Comparison of ENCODE assay signal across 9 cellular contexts in the genomic region with DNA sequence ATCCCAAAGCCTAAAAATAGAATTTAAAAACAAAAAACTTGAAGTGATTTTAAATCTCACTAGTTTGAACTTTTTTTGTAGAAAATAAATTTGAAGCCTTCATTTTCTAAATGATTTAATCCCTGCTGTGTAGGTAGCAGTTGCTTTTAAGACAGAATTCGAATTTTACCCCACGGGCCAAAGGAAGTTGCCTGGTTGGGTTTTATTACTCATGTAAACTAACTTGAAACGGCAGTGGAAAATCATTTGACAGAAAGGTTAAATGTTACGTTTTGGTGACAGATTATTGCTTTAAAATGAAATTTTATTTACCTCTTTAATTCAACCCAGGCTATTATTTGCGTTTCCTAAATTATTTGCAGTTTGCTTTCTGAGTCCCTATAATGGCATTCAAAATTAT. TPM values are rescaled to one million over a fixed set of nuclear protein-coding genes. Genes with fewer than 3 reads are reported as not detected.
DNase-seq lines count a peak whose midpoint lies in the region; TF ChIP-seq lines count a peak whose summit lies in the region.
"Had no signal": no experiment of that assay in that cellular context is flagged by ENCODE, and none has a peak within 500 bp of the region (broad histone marks: within the 10 kb centered on the region; RNA-seq: fewer than 3 reads in every experiment).

No MANE protein-coding gene starts in this region.

- H3K27ac Mint-ChIP-seq in HFFc6, result peak overlapping the region; percentile 38; the same call in 1 of the 2 replicates

- 62% methylated on average over 5 of the region's 5 CpGs for WGBS in prostate gland

- H3K4me3 ChIP-seq in fibroblast of pulmonary artery (replicated peaks; ENCODE audit: low read depth, low read length) (peak overlapping the region; percentile 94), skin epidermis (peak overlapping the region in 2 of 7 experiments; percentile 72 to 86), prostate gland (no peak overlapping the region)

- no peaks in the 10 kb centered on the region for H3K36me3 ChIP-seq in prostate gland

- intact Hi-C loops in prostate gland (cut with DNase I), result loop anchor here (5.0 kb wide), 1 partner anchor 69 kb away; no protein-coding TSS in a partner anchor

- peak overlapping the region; percentile 99 for H3K4me3 Mint-ChIP-seq in HFFc6

- H3K36me3 Mint-ChIP-seq in HFFc6 (ENCODE audit: low read depth), result peaks cover 4% of the 10 kb centered on the region; the same call in 1 of the 2 replicates

- no peak for TF ChIP-seq POLR2A in prostate gland (IDR thresholded peaks at IDR 0.05)

- H3K9me3 ChIP-seq in prostate gland, result no peaks in the 10 kb centered on the region

- no peaks in the 10 kb centered on the region; the same call in 1 of the 2 replicates for H3K27me3 Mint-ChIP-seq in HFFc6 (ENCODE audit: insufficient read depth)

- TF ChIP-seq CTCF in HFFc6 (IDR thresholded peaks at IDR 0.05) (no peak), VCaP (conservative IDR thresholded peaks at IDR 0.05) (no peak), fibroblast of pulmonary artery (IDR thresholded peaks at IDR 0.05; ENCODE audit: low read length, missing control alignments) (no peak), prostate gland (IDR thresholded peaks at IDR 0.05) (no peak)

- no peaks in the 10 kb centered on the region for H3K4me1 ChIP-seq in prostate gland (replicated peaks)

- H3K27ac ChIP-seq in VCaP, result peak overlapping the region; percentile 75; the same call in 1 of the 2 replicates
- peak overlapping the region in 12 of 21 experiments; percentile 4 to 93 (median 42) for H3K27ac ChIP-seq in skin epidermis
- H3K27ac ChIP-seq in prostate gland, result peak overlapping the region in 1 of 2 donors; percentile 8

- peaks cover 78% of the 10 kb centered on the region for H3K4me1 Mint-ChIP-seq in HFFc6 (ENCODE audit: low read depth)

- H3K9me3 Mint-ChIP-seq in HFFc6, result no peaks in the 10 kb centered on the region

- no peaks in the 10 kb centered on the region for H3K27me3 ChIP-seq in prostate gland (replicated peaks; ENCODE audit: insufficient read depth)

- no peak for DNase-seq in HFFc6
- DNase-seq in fibroblast of pulmonary artery (ENCODE audit: low read depth), result no peak
- DNase-seq in prostate gland (ENCODE audit: low spot score), result no peak
- no peak for DNase-seq in NCI-H510A treated with DMSO at 0.1 percent for 48 hours (lab: John Stamatoyannopoulos, UW)
- no peak for DNase-seq in GF-D8 (lab: John Stamatoyannopoulos, UW)
- no peak for DNase-seq in mesenteric fat pad (ENCODE audit: low spot score)
- DNase-seq: retina had no signal

RNA-seq across cellular contexts. Expression of a gene that starts 2.0 kb away (rescaled TPM):
- total RNA-seq in HFFc6 (2021; fragmentation: NEBNext Ultra II Directional; extraction: Animal tissue kit (Norgen Biotek cat#: 25700)), result 10 to 100 TPM; 22.4 to 39.1 (median 24.4) TPM
- 10 to 100 TPM; 16.1 to 17.2 TPM for total RNA-seq in prostate gland
- 23.6 TPM for total RNA-seq in mesenteric fat pad
